In the genomic region with DNA sequence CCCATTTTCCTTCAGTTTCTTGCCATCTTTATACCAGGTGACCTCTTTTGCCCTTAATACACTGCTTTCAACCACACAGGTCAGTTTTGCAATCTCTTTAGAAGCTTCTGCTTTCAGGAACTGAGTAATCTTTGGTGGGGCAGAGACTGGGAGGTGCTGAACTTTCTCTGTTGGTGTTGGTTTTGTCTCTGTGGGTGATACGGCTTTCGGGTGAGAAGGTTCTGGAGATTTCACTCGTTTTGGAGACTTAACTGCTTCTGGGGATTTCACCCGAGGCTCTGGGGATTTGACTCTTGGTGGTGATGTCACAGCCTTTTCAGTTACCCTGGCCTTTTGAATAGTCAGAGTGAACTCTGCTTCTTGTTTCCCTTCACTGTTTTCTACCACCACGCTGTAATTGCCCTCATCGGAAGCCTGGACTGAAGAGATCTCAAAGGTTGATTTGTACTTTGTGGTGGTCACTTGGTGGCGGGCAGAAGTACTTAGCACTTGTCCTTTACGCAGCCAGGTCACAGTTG, we compare ENCODE assay signal across 7 cellular contexts. TPM values are rescaled to one million over a fixed set of nuclear protein-coding genes. Genes with fewer than 3 reads are reported as not detected.
DNase-seq lines count a peak whose midpoint lies in the region; ATAC-seq, FAIRE-seq and TF ChIP-seq lines count a peak whose summit lies in the region.

No MANE protein-coding gene starts in this region.

- H3K4me3 ChIP-seq in psoas muscle (no peak overlapping the region), hepatocyte (no peak overlapping the region)

- DNase-seq in GM19239 (ENCODE audit: insufficient read length, low spot score) (peak; percentile 37), SIG-M5 treated with dmso at 0.1 percent for 504 hours (lab: John Stamatoyannopoulos, UW; ENCODE audit: unreplicated experiment) (peak; percentile 96), psoas muscle (no peak), hepatocyte (ENCODE audit: low spot score) (no peak), glutamatergic neuron (no peak), NCI-H2196 (lab: John Stamatoyannopoulos, UW; ENCODE audit: unreplicated experiment) (no peak)

- intact Hi-C loops in psoas muscle (cut with DNase I): no loop called here

- 84 to 90% (median 86%) methylated on average over 8 of the region's 8 CpGs for WGBS in psoas muscle, 3 donors
- 94% methylated on average over 8 of the region's 8 CpGs for WGBS in hepatocyte (ENCODE audit: low lambda C conversion rate, missing lambda C conversion rate)

- peak; percentile 96 for FAIRE-seq in GM19239 (lab: Jason Lieb, UNC)

- peaks cover 6% of the 10 kb centered on the region for H3K36me3 Mint-ChIP-seq in glutamatergic neuron (ENCODE audit: unreplicated experiment)

- no peaks in the 10 kb centered on the region for H3K27me3 ChIP-seq in psoas muscle (ENCODE audit: insufficient read depth in 3 of 3, low read length in 2 of 3)
- no peaks in the 10 kb centered on the region for H3K27me3 ChIP-seq in hepatocyte

- no peak overlapping the region for H2AFZ ChIP-seq in hepatocyte

- H3K27me3 Mint-ChIP-seq in glutamatergic neuron (ENCODE audit: unreplicated experiment): no peaks in the 10 kb centered on the region

- TF ChIP-seq CTCF in psoas muscle (IDR thresholded peaks at IDR 0.05) (no peak), hepatocyte (IDR thresholded peaks at IDR 0.05; ENCODE audit: poor library complexity) (no peak), glutamatergic neuron (IDR thresholded peaks at IDR 0.05; ENCODE audit: partially characterized antibody, unreplicated experiment) (no peak)

- H3K27ac Mint-ChIP-seq in glutamatergic neuron (ENCODE audit: unreplicated experiment): no peak overlapping the region

- ATAC-seq in HG02840 (IDR thresholded peaks at IDR 0.05; ENCODE audit: low FRiP score, unreplicated experiment): peak; percentile 96
- no peak for ATAC-seq in psoas muscle

- no peak overlapping the region for H3K4me2 ChIP-seq in hepatocyte

- H3K36me3 ChIP-seq in psoas muscle (ENCODE audit: insufficient read depth in 1 of 2, low read depth in 1 of 2) (peaks cover 28 to 100% of the 10 kb centered on the region in 2 donors), hepatocyte (replicated peaks; ENCODE audit: insufficient read depth, low read depth) (no peaks in the 10 kb centered on the region)

- H3K9me2 ChIP-seq in hepatocyte (replicated peaks; ENCODE audit: insufficient read depth): no peaks in the 10 kb centered on the region

- no peak overlapping the region for H3K4me3 Mint-ChIP-seq in glutamatergic neuron (ENCODE audit: unreplicated experiment)

- H3K9me3 Mint-ChIP-seq in glutamatergic neuron (ENCODE audit: unreplicated experiment): no peaks in the 10 kb centered on the region

- peaks cover 67% of the 10 kb centered on the region for H3K79me2 ChIP-seq in hepatocyte

- H4K20me1 ChIP-seq in hepatocyte (ENCODE audit: insufficient read depth, poor library complexity, severe bottlenecking): peaks cover 4% of the 10 kb centered on the region

- H3K4me1 Mint-ChIP-seq in glutamatergic neuron (ENCODE audit: low read depth, unreplicated experiment): no peaks in the 10 kb centered on the region

- H3K27ac ChIP-seq in psoas muscle: peak overlapping the region; percentile 53
- no peak overlapping the region for H3K27ac ChIP-seq in hepatocyte

- H3K9me3 ChIP-seq in psoas muscle: no peaks in the 10 kb centered on the region
- H3K9me3 ChIP-seq in hepatocyte (ENCODE audit: low read depth): no peaks in the 10 kb centered on the region

- H3K4me1 ChIP-seq in psoas muscle (peaks cover 12% of the 10 kb centered on the region), hepatocyte (ENCODE audit: insufficient read depth) (no peaks in the 10 kb centered on the region)

RNA-seq across cellular contexts. Expression of gene PLEKHA3, which starts 50.4 kb away (rescaled TPM):
- total RNA-seq in psoas muscle (10 to 100 TPM; 13.5 to 22.5 (median 17.6) TPM), hepatocyte (8.3 and 9.1 TPM in 2 replicates), glutamatergic neuron (ENCODE audit: unreplicated experiment) (26.3 TPM)
- polyA plus RNA-seq in psoas muscle (1 to 10 TPM; 4.0 to 8.1 (median 4.2) TPM), hepatocyte (19.3 and 32.1 TPM in 2 replicates)

RNA-seq across cellular contexts. Expression of gene FKBP7, which starts 52.3 kb away (rescaled TPM):
- total RNA-seq in psoas muscle (1 to 10 TPM; 2.1 to 4.4 (median 2.9) TPM), hepatocyte (44.9 and 45.4 TPM in 2 replicates), glutamatergic neuron (ENCODE audit: unreplicated experiment) (21.2 TPM)
- polyA plus RNA-seq in psoas muscle (1 to 10 TPM; 2.5 to 5.6 (median 5.1) TPM), hepatocyte (93.9 and 113 TPM in 2 replicates)

Comparison
In these comparisons a context has a peak if more than half of its experiments do, and no peak if none do; other contexts are left out.
1. DNase-seq: peak in GM19239 (single experiment) and SIG-M5 treated with dmso at 0.1 percent for 504 hours (single experiment); none in psoas muscle (0 of 2), hepatocyte (single experiment), glutamatergic neuron (single experiment) and NCI-H2196 (single experiment).